Comparison of ENCODE assay signal across 1 cellular context in the genomic region with DNA sequence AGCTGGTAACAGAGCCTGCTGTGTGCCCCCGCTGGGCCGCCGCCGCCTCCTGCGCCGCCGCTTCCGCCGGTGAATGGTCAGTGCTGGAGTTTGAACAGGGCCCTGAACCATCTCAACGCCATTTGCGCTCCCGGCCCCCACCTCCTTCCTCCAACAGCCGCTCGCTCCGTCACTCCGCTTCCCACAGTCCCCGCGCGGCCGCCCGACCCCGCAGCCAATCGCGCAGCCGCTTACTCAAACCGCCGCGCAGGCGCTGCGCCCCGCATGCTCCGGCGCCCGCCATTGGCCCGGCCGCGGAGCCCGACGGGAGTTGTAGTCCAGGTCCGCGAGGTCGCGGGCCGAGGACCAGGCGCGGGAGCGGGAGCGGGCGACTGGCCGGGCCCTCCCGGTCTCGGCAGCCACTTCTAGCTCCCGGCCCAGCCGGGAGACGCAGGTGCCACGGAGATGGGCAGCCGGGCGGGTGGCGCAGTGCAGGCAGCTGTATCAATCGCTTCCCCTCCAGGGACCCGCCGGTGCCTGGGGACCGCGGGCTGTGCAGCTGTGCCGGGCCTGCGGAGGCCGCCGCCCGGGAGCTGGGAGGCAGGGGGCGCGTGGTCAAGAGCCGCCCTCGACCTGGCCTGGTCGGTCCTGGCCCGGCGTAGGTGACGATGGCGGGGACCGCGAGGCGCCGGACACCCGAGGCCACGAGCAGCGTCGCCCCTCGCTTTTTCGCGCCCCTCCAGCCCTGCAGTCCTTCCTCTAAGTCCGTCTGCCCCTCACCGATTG.
TF ChIP-seq lines count a peak whose summit lies in the region.

A gene with protein sequence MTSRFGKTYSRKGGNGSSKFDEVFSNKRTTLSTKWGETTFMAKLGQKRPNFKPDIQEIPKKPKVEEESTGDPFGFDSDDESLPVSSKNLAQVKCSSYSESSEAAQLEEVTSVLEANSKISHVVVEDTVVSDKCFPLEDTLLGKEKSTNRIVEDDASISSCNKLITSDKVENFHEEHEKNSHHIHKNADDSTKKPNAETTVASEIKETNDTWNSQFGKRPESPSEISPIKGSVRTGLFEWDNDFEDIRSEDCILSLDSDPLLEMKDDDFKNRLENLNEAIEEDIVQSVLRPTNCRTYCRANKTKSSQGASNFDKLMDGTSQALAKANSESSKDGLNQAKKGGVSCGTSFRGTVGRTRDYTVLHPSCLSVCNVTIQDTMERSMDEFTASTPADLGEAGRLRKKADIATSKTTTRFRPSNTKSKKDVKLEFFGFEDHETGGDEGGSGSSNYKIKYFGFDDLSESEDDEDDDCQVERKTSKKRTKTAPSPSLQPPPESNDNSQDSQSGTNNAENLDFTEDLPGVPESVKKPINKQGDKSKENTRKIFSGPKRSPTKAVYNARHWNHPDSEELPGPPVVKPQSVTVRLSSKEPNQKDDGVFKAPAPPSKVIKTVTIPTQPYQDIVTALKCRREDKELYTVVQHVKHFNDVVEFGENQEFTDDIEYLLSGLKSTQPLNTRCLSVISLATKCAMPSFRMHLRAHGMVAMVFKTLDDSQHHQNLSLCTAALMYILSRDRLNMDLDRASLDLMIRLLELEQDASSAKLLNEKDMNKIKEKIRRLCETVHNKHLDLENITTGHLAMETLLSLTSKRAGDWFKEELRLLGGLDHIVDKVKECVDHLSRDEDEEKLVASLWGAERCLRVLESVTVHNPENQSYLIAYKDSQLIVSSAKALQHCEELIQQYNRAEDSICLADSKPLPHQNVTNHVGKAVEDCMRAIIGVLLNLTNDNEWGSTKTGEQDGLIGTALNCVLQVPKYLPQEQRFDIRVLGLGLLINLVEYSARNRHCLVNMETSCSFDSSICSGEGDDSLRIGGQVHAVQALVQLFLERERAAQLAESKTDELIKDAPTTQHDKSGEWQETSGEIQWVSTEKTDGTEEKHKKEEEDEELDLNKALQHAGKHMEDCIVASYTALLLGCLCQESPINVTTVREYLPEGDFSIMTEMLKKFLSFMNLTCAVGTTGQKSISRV (N-terminal part only) (minus strand): TSS at position 173 of the 765 bp plus-strand sequence. CDS start 3,723 bp downstream, outside the sequence.

TF ChIP-seq in K562, 482 proteins besides CTCF, POLR2A, EP300 and RAD21 (continued from another document and continues in another):
- TF ChIP-seq, protein P1, sequence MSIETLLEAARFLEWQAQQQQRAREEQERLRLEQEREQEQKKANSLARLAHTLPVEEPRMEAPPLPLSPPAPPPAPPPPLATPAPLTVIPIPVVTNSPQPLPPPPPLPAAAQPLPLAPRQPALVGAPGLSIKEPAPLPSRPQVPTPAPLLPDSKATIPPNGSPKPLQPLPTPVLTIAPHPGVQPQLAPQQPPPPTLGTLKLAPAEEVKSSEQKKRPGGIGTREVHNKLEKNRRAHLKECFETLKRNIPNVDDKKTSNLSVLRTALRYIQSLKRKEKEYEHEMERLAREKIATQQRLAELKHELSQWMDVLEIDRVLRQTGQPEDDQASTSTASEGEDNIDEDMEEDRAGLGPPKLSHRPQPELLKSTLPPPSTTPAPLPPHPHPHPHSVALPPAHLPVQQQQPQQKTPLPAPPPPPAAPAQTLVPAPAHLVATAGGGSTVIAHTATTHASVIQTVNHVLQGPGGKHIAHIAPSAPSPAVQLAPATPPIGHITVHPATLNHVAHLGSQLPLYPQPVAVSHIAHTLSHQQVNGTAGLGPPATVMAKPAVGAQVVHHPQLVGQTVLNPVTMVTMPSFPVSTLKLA (conservative IDR thresholded peaks at IDR 0.05), result peak; percentile 29 to 75; a peak in 2 of 4 replicates
- TF ChIP-seq CEBPG (CRISPR knock-in tag; IDR thresholded peaks at IDR 0.05) (peak; percentile 53; the same call in 1 of the 2 replicates), CEBPG (tag; conservative IDR thresholded peaks at IDR 0.05 in 1 of 2, IDR thresholded peaks at IDR 0.05 in 1 of 2) (no peak), CCNT2 (IDR thresholded peaks at IDR 0.05; ENCODE audit: borderline replicate concordance, extremely low read depth, insufficient read length, low read depth, low read length) (peak; percentile 30), HNRNPLL (IDR thresholded peaks at IDR 0.05; ENCODE audit: low read depth, low read length, poor library complexity, severe bottlenecking) (peak; percentile 99), MEIS2 (IDR thresholded peaks at IDR 0.05; ENCODE audit: partially characterized antibody) (peak; percentile 62), CXXC5 (CRISPR knock-in tag; IDR thresholded peaks at IDR 0.05) (peak; percentile 91), RBFOX2 (IDR thresholded peaks at IDR 0.05; ENCODE audit: low read depth, low read length) (peak; percentile 89), SMAD4 (CRISPR knock-in tag; conservative IDR thresholded peaks at IDR 0.05) (0 out of 2 replicates have a peak, but pooled peaks have one; percentile 27), ZNF143 (CRISPR knock-in tag; IDR thresholded peaks at IDR 0.05) (peak; percentile 91), ESRRA (IDR thresholded peaks at IDR 0.05; ENCODE audit: borderline replicate concordance, low read depth) (peak; percentile 39; the same call in 1 of the 2 replicates), ATF1 (CRISPR knock-in tag; IDR thresholded peaks at IDR 0.05) (0 out of 2 replicates have a peak, but pooled peaks have one; percentile 24), ATF1 (tag; IDR thresholded peaks at IDR 0.05) (peak; percentile 84), ZBTB7A (IDR thresholded peaks at IDR 0.05; ENCODE audit: borderline replicate concordance, control insufficient read depth, low read depth, low read length) (peak; percentile 39; the same call in 1 of the 2 replicates), SAP30 (IDR thresholded peaks at IDR 0.05; ENCODE audit: borderline replicate concordance, insufficient read depth, low read depth, low read length, poor library complexity, severe bottlenecking) (no peak), SMARCB1 (IDR thresholded peaks at IDR 0.05; ENCODE audit: insufficient read length, low read depth) (no peak), U2AF1 (optimal IDR thresholded peaks at IDR 0.05; ENCODE audit: low read depth, low read length) (peak; percentile 80), ASH1L (IDR thresholded peaks at IDR 0.05; ENCODE audit: borderline replicate concordance, low read depth, partially characterized antibody) (no peak), HNRNPL (IDR thresholded peaks at IDR 0.05; ENCODE audit: low read depth, low read length) (peak; percentile 63; the same call in 1 of the 2 replicates), MBD2 (IDR thresholded peaks at IDR 0.05; ENCODE audit: borderline replicate concordance, low read depth) (peak; percentile 71; the same call in 1 of the 2 replicates), RB1 (IDR thresholded peaks at IDR 0.05; ENCODE audit: low read depth) (peak; percentile 66; the same call in 1 of the 2 replicates), ZNF589 (CRISPR knock-in tag; IDR thresholded peaks at IDR 0.05; ENCODE audit: low read depth) (0 out of 2 replicates have a peak, but pooled peaks have one; percentile 4)
- TF ChIP-seq, protein P2, sequence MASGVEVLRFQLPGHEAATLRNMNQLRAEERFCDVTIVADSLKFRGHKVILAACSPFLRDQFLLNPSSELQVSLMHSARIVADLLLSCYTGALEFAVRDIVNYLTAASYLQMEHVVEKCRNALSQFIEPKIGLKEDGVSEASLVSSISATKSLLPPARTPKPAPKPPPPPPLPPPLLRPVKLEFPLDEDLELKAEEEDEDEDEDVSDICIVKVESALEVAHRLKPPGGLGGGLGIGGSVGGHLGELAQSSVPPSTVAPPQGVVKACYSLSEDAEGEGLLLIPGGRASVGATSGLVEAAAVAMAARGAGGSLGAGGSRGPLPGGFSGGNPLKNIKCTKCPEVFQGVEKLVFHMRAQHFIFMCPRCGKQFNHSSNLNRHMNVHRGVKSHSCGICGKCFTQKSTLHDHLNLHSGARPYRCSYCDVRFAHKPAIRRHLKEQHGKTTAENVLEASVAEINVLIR (CRISPR knock-in tag; IDR thresholded peaks at IDR 0.05), result peak; percentile 67
- TF ChIP-seq, protein P3, sequence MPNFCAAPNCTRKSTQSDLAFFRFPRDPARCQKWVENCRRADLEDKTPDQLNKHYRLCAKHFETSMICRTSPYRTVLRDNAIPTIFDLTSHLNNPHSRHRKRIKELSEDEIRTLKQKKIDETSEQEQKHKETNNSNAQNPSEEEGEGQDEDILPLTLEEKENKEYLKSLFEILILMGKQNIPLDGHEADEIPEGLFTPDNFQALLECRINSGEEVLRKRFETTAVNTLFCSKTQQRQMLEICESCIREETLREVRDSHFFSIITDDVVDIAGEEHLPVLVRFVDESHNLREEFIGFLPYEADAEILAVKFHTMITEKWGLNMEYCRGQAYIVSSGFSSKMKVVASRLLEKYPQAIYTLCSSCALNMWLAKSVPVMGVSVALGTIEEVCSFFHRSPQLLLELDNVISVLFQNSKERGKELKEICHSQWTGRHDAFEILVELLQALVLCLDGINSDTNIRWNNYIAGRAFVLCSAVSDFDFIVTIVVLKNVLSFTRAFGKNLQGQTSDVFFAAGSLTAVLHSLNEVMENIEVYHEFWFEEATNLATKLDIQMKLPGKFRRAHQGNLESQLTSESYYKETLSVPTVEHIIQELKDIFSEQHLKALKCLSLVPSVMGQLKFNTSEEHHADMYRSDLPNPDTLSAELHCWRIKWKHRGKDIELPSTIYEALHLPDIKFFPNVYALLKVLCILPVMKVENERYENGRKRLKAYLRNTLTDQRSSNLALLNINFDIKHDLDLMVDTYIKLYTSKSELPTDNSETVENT (CRISPR knock-in tag; IDR thresholded peaks at IDR 0.05), result peak; percentile 80
- TF ChIP-seq, protein P4, sequence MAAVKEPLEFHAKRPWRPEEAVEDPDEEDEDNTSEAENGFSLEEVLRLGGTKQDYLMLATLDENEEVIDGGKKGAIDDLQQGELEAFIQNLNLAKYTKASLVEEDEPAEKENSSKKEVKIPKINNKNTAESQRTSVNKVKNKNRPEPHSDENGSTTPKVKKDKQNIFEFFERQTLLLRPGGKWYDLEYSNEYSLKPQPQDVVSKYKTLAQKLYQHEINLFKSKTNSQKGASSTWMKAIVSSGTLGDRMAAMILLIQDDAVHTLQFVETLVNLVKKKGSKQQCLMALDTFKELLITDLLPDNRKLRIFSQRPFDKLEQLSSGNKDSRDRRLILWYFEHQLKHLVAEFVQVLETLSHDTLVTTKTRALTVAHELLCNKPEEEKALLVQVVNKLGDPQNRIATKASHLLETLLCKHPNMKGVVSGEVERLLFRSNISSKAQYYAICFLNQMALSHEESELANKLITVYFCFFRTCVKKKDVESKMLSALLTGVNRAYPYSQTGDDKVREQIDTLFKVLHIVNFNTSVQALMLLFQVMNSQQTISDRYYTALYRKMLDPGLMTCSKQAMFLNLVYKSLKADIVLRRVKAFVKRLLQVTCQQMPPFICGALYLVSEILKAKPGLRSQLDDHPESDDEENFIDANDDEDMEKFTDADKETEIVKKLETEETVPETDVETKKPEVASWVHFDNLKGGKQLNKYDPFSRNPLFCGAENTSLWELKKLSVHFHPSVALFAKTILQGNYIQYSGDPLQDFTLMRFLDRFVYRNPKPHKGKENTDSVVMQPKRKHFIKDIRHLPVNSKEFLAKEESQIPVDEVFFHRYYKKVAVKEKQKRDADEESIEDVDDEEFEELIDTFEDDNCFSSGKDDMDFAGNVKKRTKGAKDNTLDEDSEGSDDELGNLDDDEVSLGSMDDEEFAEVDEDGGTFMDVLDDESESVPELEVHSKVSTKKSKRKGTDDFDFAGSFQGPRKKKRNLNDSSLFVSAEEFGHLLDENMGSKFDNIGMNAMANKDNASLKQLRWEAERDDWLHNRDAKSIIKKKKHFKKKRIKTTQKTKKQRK (IDR thresholded peaks at IDR 0.05; ENCODE audit: borderline replicate concordance, low read depth, low read length), result no peak
- TF ChIP-seq, protein P5, sequence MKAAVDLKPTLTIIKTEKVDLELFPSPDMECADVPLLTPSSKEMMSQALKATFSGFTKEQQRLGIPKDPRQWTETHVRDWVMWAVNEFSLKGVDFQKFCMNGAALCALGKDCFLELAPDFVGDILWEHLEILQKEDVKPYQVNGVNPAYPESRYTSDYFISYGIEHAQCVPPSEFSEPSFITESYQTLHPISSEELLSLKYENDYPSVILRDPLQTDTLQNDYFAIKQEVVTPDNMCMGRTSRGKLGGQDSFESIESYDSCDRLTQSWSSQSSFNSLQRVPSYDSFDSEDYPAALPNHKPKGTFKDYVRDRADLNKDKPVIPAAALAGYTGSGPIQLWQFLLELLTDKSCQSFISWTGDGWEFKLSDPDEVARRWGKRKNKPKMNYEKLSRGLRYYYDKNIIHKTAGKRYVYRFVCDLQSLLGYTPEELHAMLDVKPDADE (conservative IDR thresholded peaks at IDR 0.05; ENCODE audit: control insufficient read depth, low read depth, low read length), result peak; percentile 79
- TF ChIP-seq, protein P6, sequence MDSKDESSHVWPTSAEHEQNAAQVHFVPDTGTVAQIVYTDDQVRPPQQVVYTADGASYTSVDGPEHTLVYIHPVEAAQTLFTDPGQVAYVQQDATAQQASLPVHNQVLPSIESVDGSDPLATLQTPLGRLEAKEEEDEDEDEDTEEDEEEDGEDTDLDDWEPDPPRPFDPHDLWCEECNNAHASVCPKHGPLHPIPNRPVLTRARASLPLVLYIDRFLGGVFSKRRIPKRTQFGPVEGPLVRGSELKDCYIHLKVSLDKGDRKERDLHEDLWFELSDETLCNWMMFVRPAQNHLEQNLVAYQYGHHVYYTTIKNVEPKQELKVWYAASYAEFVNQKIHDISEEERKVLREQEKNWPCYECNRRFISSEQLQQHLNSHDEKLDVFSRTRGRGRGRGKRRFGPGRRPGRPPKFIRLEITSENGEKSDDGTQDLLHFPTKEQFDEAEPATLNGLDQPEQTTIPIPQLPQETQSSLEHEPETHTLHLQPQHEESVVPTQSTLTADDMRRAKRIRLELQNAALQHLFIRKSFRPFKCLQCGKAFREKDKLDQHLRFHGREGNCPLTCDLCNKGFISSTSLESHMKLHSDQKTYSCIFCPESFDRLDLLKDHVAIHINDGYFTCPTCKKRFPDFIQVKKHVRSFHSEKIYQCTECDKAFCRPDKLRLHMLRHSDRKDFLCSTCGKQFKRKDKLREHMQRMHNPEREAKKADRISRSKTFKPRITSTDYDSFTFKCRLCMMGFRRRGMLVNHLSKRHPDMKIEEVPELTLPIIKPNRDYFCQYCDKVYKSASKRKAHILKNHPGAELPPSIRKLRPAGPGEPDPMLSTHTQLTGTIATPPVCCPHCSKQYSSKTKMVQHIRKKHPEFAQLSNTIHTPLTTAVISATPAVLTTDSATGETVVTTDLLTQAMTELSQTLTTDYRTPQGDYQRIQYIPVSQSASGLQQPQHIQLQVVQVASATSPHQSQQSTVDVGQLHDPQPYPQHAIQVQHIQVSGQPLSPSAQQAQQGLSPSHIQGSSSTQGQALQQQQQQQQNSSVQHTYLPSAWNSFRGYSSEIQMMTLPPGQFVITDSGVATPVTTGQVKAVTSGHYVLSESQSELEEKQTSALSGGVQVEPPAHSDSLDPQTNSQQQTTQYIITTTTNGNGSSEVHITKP (IDR thresholded peaks at IDR 0.05; ENCODE audit: partially characterized antibody), result peak; percentile 74
- TF ChIP-seq, protein P7, sequence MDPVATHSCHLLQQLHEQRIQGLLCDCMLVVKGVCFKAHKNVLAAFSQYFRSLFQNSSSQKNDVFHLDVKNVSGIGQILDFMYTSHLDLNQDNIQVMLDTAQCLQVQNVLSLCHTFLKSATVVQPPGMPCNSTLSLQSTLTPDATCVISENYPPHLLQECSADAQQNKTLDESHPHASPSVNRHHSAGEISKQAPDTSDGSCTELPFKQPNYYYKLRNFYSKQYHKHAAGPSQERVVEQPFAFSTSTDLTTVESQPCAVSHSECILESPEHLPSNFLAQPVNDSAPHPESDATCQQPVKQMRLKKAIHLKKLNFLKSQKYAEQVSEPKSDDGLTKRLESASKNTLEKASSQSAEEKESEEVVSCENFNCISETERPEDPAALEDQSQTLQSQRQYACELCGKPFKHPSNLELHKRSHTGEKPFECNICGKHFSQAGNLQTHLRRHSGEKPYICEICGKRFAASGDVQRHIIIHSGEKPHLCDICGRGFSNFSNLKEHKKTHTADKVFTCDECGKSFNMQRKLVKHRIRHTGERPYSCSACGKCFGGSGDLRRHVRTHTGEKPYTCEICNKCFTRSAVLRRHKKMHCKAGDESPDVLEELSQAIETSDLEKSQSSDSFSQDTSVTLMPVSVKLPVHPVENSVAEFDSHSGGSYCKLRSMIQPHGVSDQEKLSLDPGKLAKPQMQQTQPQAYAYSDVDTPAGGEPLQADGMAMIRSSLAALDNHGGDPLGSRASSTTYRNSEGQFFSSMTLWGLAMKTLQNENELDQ (CRISPR knock-in tag; IDR thresholded peaks at IDR 0.05; ENCODE audit: borderline replicate concordance), result no peak
